8 cellular contexts compared by ENCODE assay signal in genomic region chr9:37079370-37080164, GRCh38. TPM values are rescaled to one million over a fixed set of nuclear protein-coding genes. Genes with fewer than 3 reads are reported as not detected.
A peak's percentile ranks its signal among the peaks of the same experiment; 100 is the strongest.
DNase-seq lines count a peak whose midpoint lies in the region; ATAC-seq and TF ChIP-seq lines count a peak whose summit lies in the region.

No MANE protein-coding gene starts in this region.

- ATAC-seq in GM18498 (IDR thresholded peaks at IDR 0.05; ENCODE audit: unreplicated experiment) (peak; percentile 92), HG02938 (IDR thresholded peaks at IDR 0.05; ENCODE audit: unreplicated experiment) (peak; percentile 91)

- no peaks in the 10 kb centered on the region for H3K36me3 ChIP-seq in right atrium auricular region
- no peaks in the 10 kb centered on the region for H3K36me3 ChIP-seq in prostate gland
- no peaks in the 10 kb centered on the region for H3K36me3 ChIP-seq in urinary bladder (ENCODE audit: insufficient read depth)

- H3K9me3 ChIP-seq in right atrium auricular region (no peaks in the 10 kb centered on the region), prostate gland (no peaks in the 10 kb centered on the region)

- no peak for TF ChIP-seq CTCF in right atrium auricular region (IDR thresholded peaks at IDR 0.05)
- TF ChIP-seq CTCF in prostate gland (IDR thresholded peaks at IDR 0.05) = peak in 2 of 4 experiments; percentile 10 to 12

- peak; percentile 65 for TF ChIP-seq POLR2A in prostate gland (IDR thresholded peaks at IDR 0.05)

- H3K27me3 ChIP-seq in right atrium auricular region = no peaks in the 10 kb centered on the region
- no peaks in the 10 kb centered on the region for H3K27me3 ChIP-seq in prostate gland (replicated peaks; ENCODE audit: insufficient read depth)

- H3K4me3 ChIP-seq in right atrium auricular region (peak overlapping the region; percentile 84 to 93), prostate gland (peak overlapping the region; percentile 79 to 96), urinary bladder (ENCODE audit: low read depth, low read length) (peak overlapping the region; percentile 71)

- H3K27ac ChIP-seq in right atrium auricular region (peak overlapping the region; percentile 90 to 93), prostate gland (peak overlapping the region; percentile 79 to 80), urinary bladder (ENCODE audit: low read depth) (peak overlapping the region; percentile 80)

- intact Hi-C loops in prostate gland (cut with DNase I) = loop anchor here (5.0 kb wide), 1 partner anchor 38 kb away; no protein-coding TSS in a partner anchor

- DNase-seq in NCI-H187 (lab: John Stamatoyannopoulos, UW) = peak; percentile 74 to 79
- peak; percentile 79 to 97 (median 92) for DNase-seq in T-helper 2 cell
- DNase-seq in anterior cingulate cortex (lab: John Stamatoyannopoulos, UW) = peak; percentile 69 to 97 (median 90)
- peak; percentile 95 for DNase-seq in right atrium auricular region (ENCODE audit: low spot score)
- peak; percentile 91 for DNase-seq in prostate gland (ENCODE audit: low spot score)

- 1% methylated on average over 63 of the region's 63 CpGs for WGBS in prostate gland
- WGBS in urinary bladder = 2% methylated on average over 63 of the region's 63 CpGs

- H3K4me1 ChIP-seq in right atrium auricular region = peaks cover 0 to 27% of the 10 kb centered on the region in 2 donors
- no peaks in the 10 kb centered on the region for H3K4me1 ChIP-seq in prostate gland (replicated peaks)
- H3K4me1 ChIP-seq in urinary bladder (ENCODE audit: insufficient read depth) = no peaks in the 10 kb centered on the region

RNA-seq across cellular contexts. Expression of gene ZCCHC7, which starts 40.8 kb away (rescaled TPM):
- total RNA-seq in right atrium auricular region = 1 to 10 TPM; 8.1 to 8.6 TPM
- 10 to 100 TPM; 12.7 to 14.2 TPM for total RNA-seq in prostate gland
- 40.7 TPM for total RNA-seq in urinary bladder
- polyA plus RNA-seq in urinary bladder = 10.9 TPM

RNA-seq across cellular contexts. Expression of gene PAX5, which starts 45.5 kb away (rescaled TPM):
- total RNA-seq in right atrium auricular region = under 1 TPM in 1 of 2 donors, not detected in 1; 0.59 TPM
- under 1 TPM; 0.05 to 0.11 TPM for total RNA-seq in prostate gland
- total RNA-seq in urinary bladder = 0.26 TPM
- polyA plus RNA-seq in urinary bladder = 0.03 TPM

Comparison
In these comparisons a context has a peak if more than half of its experiments do, and no peak if none do; other contexts are left out.
1. Peak in every context shown above with its lines: DNase-seq, ATAC-seq, H3K4me3 ChIP-seq and H3K27ac ChIP-seq.